ENCODE assay signal across 12 cellular contexts in the genomic region with DNA sequence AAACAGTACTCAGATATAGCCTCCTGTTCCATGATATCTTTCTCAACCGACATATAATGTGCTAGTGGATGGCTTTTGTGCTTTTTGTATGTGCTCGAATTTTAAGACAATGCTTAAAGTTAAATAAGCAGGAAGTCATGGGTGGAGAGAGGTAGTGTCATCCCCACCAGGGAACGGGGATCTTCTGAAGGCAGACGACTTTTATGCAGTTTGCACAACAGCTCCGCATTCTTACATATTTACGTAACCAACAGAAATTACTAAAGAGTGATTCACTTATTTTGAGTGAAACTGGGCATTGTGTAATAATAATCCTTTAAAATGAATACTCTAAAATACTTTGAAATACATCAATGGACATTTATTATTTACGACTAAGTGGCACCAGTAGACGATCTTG.
A peak's percentile ranks its signal among the peaks of the same experiment; 100 is the strongest.
DNase-seq lines count a peak whose midpoint lies in the region; ATAC-seq and TF ChIP-seq lines count a peak whose summit lies in the region.
"Had no signal": no experiment of that assay in that cellular context is flagged by ENCODE, and none has a peak within 500 bp of the region (broad histone marks: within the 10 kb centered on the region; RNA-seq: fewer than 3 reads in every experiment).

No MANE protein-coding gene starts in this region.

- CTCF ChIA-PET in mammary epithelial cell (lab: Charles Lee; ENCODE audit: low non-redundant PET): no interaction called here

- no peak for TF ChIP-seq POLR2A in esophagus muscularis mucosa (IDR thresholded peaks at IDR 0.05; ENCODE audit: low read depth)

- no peak for TF ChIP-seq EP300 in esophagus muscularis mucosa (IDR thresholded peaks at IDR 0.05)

- H3K9ac ChIP-seq in mammary epithelial cell (ENCODE audit: insufficient read depth, low read length): no peak overlapping the region

- peak overlapping the region; percentile 73 for H3K27ac ChIP-seq in mammary epithelial cell (ENCODE audit: insufficient read depth, low read depth, low read length)
- H3K27ac ChIP-seq in esophagus muscularis mucosa (replicated peaks in 1 of 4): no peak overlapping the region
- no peak overlapping the region for H3K27ac ChIP-seq in right cardiac atrium (ENCODE audit: low read length)
- H3K27ac ChIP-seq: uterus had no signal

- H3K27me3 ChIP-seq in mammary epithelial cell (ENCODE audit: insufficient read depth, low read length) (no peaks in the 10 kb centered on the region), esophagus muscularis mucosa (no peaks in the 10 kb centered on the region), right cardiac atrium (ENCODE audit: control insufficient read depth, insufficient read depth) (no peaks in the 10 kb centered on the region)
- H3K27me3 ChIP-seq: uterus had no signal

- peak overlapping the region; percentile 74 for H2AFZ ChIP-seq in mammary epithelial cell (ENCODE audit: low read depth, low read length)

- H3K36me3 ChIP-seq in mammary epithelial cell (ENCODE audit: insufficient read depth, low read length) (no peaks in the 10 kb centered on the region), esophagus muscularis mucosa (no peaks in the 10 kb centered on the region)
- H3K36me3 ChIP-seq: uterus had no signal

- H4K20me1 ChIP-seq in mammary epithelial cell (ENCODE audit: insufficient read depth, low read length): no peaks in the 10 kb centered on the region

- 11% methylated on average over 8 of the region's 8 CpGs for WGBS in mammary epithelial cell (ENCODE audit: low coverage, missing lambda C conversion rate)
- 79% methylated on average over 8 of the region's 8 CpGs for WGBS in esophagus muscularis mucosa
- WGBS in right cardiac atrium: 64% methylated on average over 8 of the region's 8 CpGs

- dilution Hi-C loops in mammary epithelial cell (cut with HindIII; ENCODE audit: low sequenced_read_pairs): no loop called here

- in situ Hi-C loops in mammary epithelial cell (cut with MboI; ENCODE audit: low sequenced_read_pairs in 2 of 2): no loop called here

- DNase-seq in COLO829 (ENCODE audit: low spot score) (peak; percentile 40), NCI-H460 (ENCODE audit: extremely low read depth, low read depth) (peak; percentile 75), mammary epithelial cell (peak; percentile 69), myocyte (ENCODE audit: low read depth) (peak; percentile 60), esophagus muscularis mucosa (ENCODE audit: extremely low spot score) (no peak), NCI-H526 (lab: John Stamatoyannopoulos, UW) (no peak), right cardiac atrium (no peak), DMS153 (lab: John Stamatoyannopoulos, UW) (no peak)
- DNase-seq: activated CD8-positive, alpha-beta memory T cell treated with anti-CD3 and anti-CD28 coated beads, Interleukin-2, amount 50 U/mL, for 48 hours; NCI-H510A; uterus had no signal

- no TSS peak for BruUV-seq in mammary epithelial cell (replicated peaks; lab: Mats Ljungman, UMichigan)

- intact Hi-C loops in mammary epithelial cell (cut with micrococcal nuclease) (no loop called here), esophagus muscularis mucosa (cut with DNase I) (no loop called here), right cardiac atrium (cut with DNase I) (no loop called here)

- TF ChIP-seq CTCF in mammary epithelial cell (conservative IDR thresholded peaks at IDR 0.05 in 1 of 2, IDR thresholded peaks at IDR 0.05 in 1 of 2; ENCODE audit: extremely low read depth in 1 of 2, insufficient read depth in 1 of 2, low read depth in 1 of 2, low read length in 2 of 2): no peak
- TF ChIP-seq CTCF in esophagus muscularis mucosa (IDR thresholded peaks at IDR 0.05): no peak

- peak overlapping the region; percentile 65 for H3K4me2 ChIP-seq in mammary epithelial cell (ENCODE audit: insufficient read depth, low read depth, low read length)

- H3K4me3 ChIP-seq in mammary epithelial cell (replicated peaks in 1 of 3; ENCODE audit: insufficient read depth in 1 of 3, low read depth in 2 of 3, low read length in 3 of 3) (no peak overlapping the region), esophagus muscularis mucosa (no peak overlapping the region), right cardiac atrium (ENCODE audit: low read length) (no peak overlapping the region)
- H3K4me3 ChIP-seq: K562, uterus had no signal

- H3K4me1 ChIP-seq in mammary epithelial cell (ENCODE audit: insufficient read depth, low read length) (peaks cover 7% of the 10 kb centered on the region), esophagus muscularis mucosa (no peaks in the 10 kb centered on the region), right cardiac atrium (ENCODE audit: control insufficient read depth, insufficient read depth, low read length) (no peaks in the 10 kb centered on the region)
- H3K4me1 ChIP-seq: uterus had no signal

- no peak for ATAC-seq in right cardiac atrium
- ATAC-seq: K562 had no signal

- H3K9me3 ChIP-seq in mammary epithelial cell (replicated peaks; ENCODE audit: insufficient read depth, low read length) (no peaks in the 10 kb centered on the region), esophagus muscularis mucosa (no peaks in the 10 kb centered on the region), right cardiac atrium (ENCODE audit: control insufficient read depth, low read length) (no peaks in the 10 kb centered on the region)
- H3K9me3 ChIP-seq: uterus had no signal

- H3K79me2 ChIP-seq in mammary epithelial cell (ENCODE audit: insufficient read depth, low read length): no peaks in the 10 kb centered on the region

Comparison
In these comparisons a context has a peak if more than half of its experiments do, and no peak if none do; other contexts are left out.
1. DNase-seq: peak in COLO829 (single experiment), NCI-H460 (single experiment), mammary epithelial cell (single experiment) and myocyte (single experiment); none in esophagus muscularis mucosa (single experiment), NCI-H526 (0 of 2), right cardiac atrium (0 of 3) and DMS153 (single experiment).